10 cellular contexts compared by ENCODE assay signal in genomic region chr9:126614455-126615248, GRCh38. TPM values are rescaled to one million over a fixed set of nuclear protein-coding genes. Genes with fewer than 3 reads are reported as not detected.
A peak's percentile ranks its signal among the peaks of the same experiment; 100 is the strongest.
DNase-seq lines count a peak whose midpoint lies in the region; ATAC-seq, FAIRE-seq and TF ChIP-seq lines count a peak whose summit lies in the region.
"Had no signal": no experiment of that assay in that cellular context is flagged by ENCODE, and none has a peak within 500 bp of the region (broad histone marks: within the 10 kb centered on the region; RNA-seq: fewer than 3 reads in every experiment).

No MANE protein-coding gene starts in this region.

- no peak for TF ChIP-seq RAD21 in A549 (conservative IDR thresholded peaks at IDR 0.05 in 1 of 2, IDR thresholded peaks at IDR 0.05 in 1 of 2)

- POLR2A ChIA-PET in A549 (lab: Yijun Ruan, JAX) = no interaction called here

- no peak for ATAC-seq in A549
- ATAC-seq in natural killer cell = no peak
- ATAC-seq in HG02973 (IDR thresholded peaks at IDR 0.05; ENCODE audit: unreplicated experiment) = no peak
- no peak for ATAC-seq in GM21576 (IDR thresholded peaks at IDR 0.05; ENCODE audit: unreplicated experiment)

- H3K4me3 Mint-ChIP-seq in astrocyte (ENCODE audit: unreplicated experiment) (no peak overlapping the region), natural killer cell (peak overlapping the region; percentile 74)

- H3K9me3 ChIP-seq in A549 (no peaks in the 10 kb centered on the region), astrocyte (ENCODE audit: insufficient read depth, low read depth, low read length) (no peaks in the 10 kb centered on the region)

- TF ChIP-seq CTCF in A549 (IDR thresholded peaks at IDR 0.05) (no peak), GM10266 (IDR thresholded peaks at IDR 0.05; ENCODE audit: control insufficient read depth, insufficient read depth, low read depth, missing control alignments) (no peak), astrocyte (IDR thresholded peaks at IDR 0.05; ENCODE audit: insufficient read depth, low read depth, low read length) (no peak), natural killer cell (IDR thresholded peaks at IDR 0.05) (no peak)

- H3K27me3 Mint-ChIP-seq in astrocyte (ENCODE audit: low read depth, unreplicated experiment) (peaks cover 62% of the 10 kb centered on the region), natural killer cell (ENCODE audit: low read depth in 2 of 2) (peaks cover 52 to 55% of the 10 kb centered on the region in 2 donors)

- H3K4me1 ChIP-seq in A549 = peaks cover 17% of the 10 kb centered on the region
- H3K4me1 ChIP-seq in astrocyte (ENCODE audit: insufficient read depth, low read length) = peaks cover 2% of the 10 kb centered on the region

- peaks cover 83% of the 10 kb centered on the region for H3K27me3 ChIP-seq in astrocyte (ENCODE audit: insufficient read depth, low read length)

- intact Hi-C loops in natural killer cell (cut with micrococcal nuclease) = no loop called here

- H3K9ac ChIP-seq in astrocyte (ENCODE audit: low read length) = no peak overlapping the region

- no peak for DNase-seq in A549 (ENCODE audit: low read depth in 1 of 2, low spot score in 1 of 2)
- DNase-seq in GM10266 (ENCODE audit: extremely low spot score) = peak; percentile 55
- DNase-seq in astrocyte (ENCODE audit: low read depth) = no peak
- no peak for DNase-seq in natural killer cell
- no peak for DNase-seq in cerebellar cortex (ENCODE audit: low spot score)
- no peak for DNase-seq in NCI-H2227 (lab: John Stamatoyannopoulos, UW; ENCODE audit: unreplicated experiment)

- H3K27ac Mint-ChIP-seq in astrocyte (ENCODE audit: unreplicated experiment) (peak overlapping the region; percentile 62), natural killer cell (peak overlapping the region in 1 of 2 donors; percentile 42)

- 89% methylated on average over 45 of the region's 66 CpGs for WGBS in A549 (ENCODE audit: missing lambda C conversion rate)

- CTCF ChIA-PET in A549 (lab: Yijun Ruan, JAX) = interaction anchor here (1.2 to 1.5 kb wide), 2 partner anchors 76 to 91 kb away, joined by 3 to 4 read pairs; no protein-coding TSS in a partner anchor

- H3K4me2 ChIP-seq in A549 (peak overlapping the region; percentile 97), astrocyte (ENCODE audit: low read length) (no peak overlapping the region)

- no peaks in the 10 kb centered on the region for H3K79me2 ChIP-seq in astrocyte (ENCODE audit: insufficient read depth, low read length)

- H3K27ac ChIP-seq in A549 = peak overlapping the region; percentile 66 to 83
- no peak overlapping the region for H3K27ac ChIP-seq in astrocyte (ENCODE audit: low read depth, low read length)

- H3K4me1 Mint-ChIP-seq in astrocyte (ENCODE audit: low read depth, unreplicated experiment) = peaks cover 3% of the 10 kb centered on the region
- H3K4me1 Mint-ChIP-seq in natural killer cell = peaks cover 13 to 30% of the 10 kb centered on the region in 2 donors

- no peaks in the 10 kb centered on the region for H3K36me3 Mint-ChIP-seq in astrocyte (ENCODE audit: low read depth, unreplicated experiment)
- H3K36me3 Mint-ChIP-seq in natural killer cell = no peaks in the 10 kb centered on the region

- FAIRE-seq in A549 (lab: Jason Lieb, UNC) (no peak), astrocyte (lab: Jason Lieb, UNC) (no peak)
- FAIRE-seq: colon had no signal

- TF ChIP-seq POLR2A in A549 (IDR thresholded peaks at IDR 0.05; ENCODE audit: low read length) = no peak

- H4K20me1 ChIP-seq in astrocyte (ENCODE audit: insufficient read depth, low read length) = peaks cover 25% of the 10 kb centered on the region

- H2AFZ ChIP-seq in astrocyte (ENCODE audit: low read depth, low read length) = no peak overlapping the region

- H3K36me3 ChIP-seq in astrocyte (ENCODE audit: insufficient read depth, low read length) = no peaks in the 10 kb centered on the region

- no peak for TF ChIP-seq EP300 in A549 (IDR thresholded peaks at IDR 0.05)

- peak overlapping the region; percentile 79 for H3K4me3 ChIP-seq in A549
- H3K4me3 ChIP-seq in astrocyte (ENCODE audit: insufficient read depth, low read depth, low read length) = no peak overlapping the region

- peaks cover 5% of the 10 kb centered on the region for H3K9me3 Mint-ChIP-seq in astrocyte (ENCODE audit: unreplicated experiment)
- H3K9me3 Mint-ChIP-seq in natural killer cell = no peaks in the 10 kb centered on the region

TF ChIP-seq in A549, 52 proteins besides CTCF, POLR2A, EP300 and RAD21:
- TF ChIP-seq MYC (IDR thresholded peaks at IDR 0.05; ENCODE audit: borderline replicate concordance, low read length) (no peak), RFX5 (IDR thresholded peaks at IDR 0.05) (no peak), ESRRA (IDR thresholded peaks at IDR 0.05; ENCODE audit: borderline replicate concordance, low read length) (no peak)

RNA-seq across cellular contexts. Expression of gene LMX1B, which starts 0.9 kb away (rescaled TPM):
- polyA plus RNA-seq in A549 (2011; rRNA removed) = 0.41 and 0.48 TPM in 2 replicates
- 0.99 and 1.5 TPM in 2 replicates for polyA plus RNA-seq in A549 (2012; cell fraction: cytosol; rRNA removed)
- polyA plus RNA-seq in A549 (2012; cell fraction: nucleus; rRNA removed) = 1.2 and 1.5 TPM in 2 replicates
- polyA plus RNA-seq in A549 (2017; fragmentation: RNase III; extraction: RNeasy Plus Mini Kit Qiagen cat#74134 plus additional on column Dnase treatment) = 0.56 to 0.98 TPM (median 0.57 TPM) in 3 replicates
- 0.37 and 0.49 TPM in 2 replicates for polyA minus RNA-seq in A549 (2011; rRNA and poly(A)+ RNA removed)
- 0.07 and 0.45 TPM in 2 replicates for total RNA-seq in astrocyte
- not detected for total RNA-seq in natural killer cell
- total RNA-seq: temporal lobe had no signal
